Comparison of ENCODE assay signal across 8 cellular contexts in the genomic region with DNA sequence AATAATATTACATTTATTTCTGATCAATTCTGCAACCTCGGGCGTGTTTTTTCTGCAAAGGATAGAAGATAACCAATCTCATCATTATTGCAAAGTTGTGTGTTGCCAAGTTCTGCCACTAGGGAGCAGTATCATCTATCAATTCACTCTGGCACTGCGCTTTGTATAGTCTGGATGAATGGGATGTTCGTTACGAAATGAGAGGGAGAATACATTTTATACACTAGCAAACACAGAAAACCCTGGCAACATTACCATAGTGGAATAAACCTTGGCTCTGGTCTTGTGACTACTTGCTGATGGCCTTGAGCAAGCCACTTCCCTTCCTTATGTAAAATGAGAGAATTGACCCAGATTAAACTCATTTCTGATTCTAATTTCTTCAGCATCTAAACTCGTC.
DNase-seq lines count a peak whose midpoint lies in the region; ATAC-seq, FAIRE-seq and TF ChIP-seq lines count a peak whose summit lies in the region.

No MANE protein-coding gene starts in this region.

- dilution Hi-C loops in keratinocyte (cut with MboI; ENCODE audit: extremely low pct_ligation_motif_present, low sequenced_read_pairs): no loop called here

- no peak overlapping the region for H3K4me3 Mint-ChIP-seq in T-helper 17 cell

- peaks cover 4% of the 10 kb centered on the region for H3K4me1 Mint-ChIP-seq in T-helper 17 cell

- H3K9me1 ChIP-seq in keratinocyte (ENCODE audit: control insufficient read depth, extremely low read depth, insufficient read depth, low read length): no peaks in the 10 kb centered on the region

- no peak overlapping the region for H3K27ac ChIP-seq in keratinocyte (ENCODE audit: control insufficient read depth, insufficient read depth, low read length)

- no peak overlapping the region for H3K4me2 ChIP-seq in keratinocyte (ENCODE audit: control insufficient read depth, extremely low read depth, insufficient read depth, low read depth, low read length)

- H3K27me3 ChIP-seq in bronchial epithelial cell (ENCODE audit: control insufficient read depth, insufficient read depth, low read length): no peaks in the 10 kb centered on the region
- no peaks in the 10 kb centered on the region for H3K27me3 ChIP-seq in keratinocyte (ENCODE audit: control insufficient read depth, extremely low read depth, insufficient read depth, low read length)

- no peak overlapping the region for H3K27ac Mint-ChIP-seq in T-helper 17 cell

- TF ChIP-seq CTCF in bronchial epithelial cell (IDR thresholded peaks at IDR 0.05; ENCODE audit: insufficient read depth, low read length, severe bottlenecking): peak; percentile 73
- TF ChIP-seq CTCF in keratinocyte (optimal IDR thresholded peaks at IDR 0.05 in 1 of 3, IDR thresholded peaks at IDR 0.05 in 1 of 3, conservative IDR thresholded peaks at IDR 0.05 in 1 of 3; ENCODE audit: extremely low read depth in 1 of 3, insufficient read depth in 2 of 3, low read length in 3 of 3): peak; percentile 68 to 76 (median 71)

- ATAC-seq in HG02623 (IDR thresholded peaks at IDR 0.05; ENCODE audit: unreplicated experiment) (peak; percentile 55), T-helper 17 cell (peak; percentile 60)

- H3K9me3 ChIP-seq in T-helper 17 cell (ENCODE audit: control insufficient read depth, low read length, poor library complexity, severe bottlenecking) (no peaks in the 10 kb centered on the region), keratinocyte (ENCODE audit: control insufficient read depth, low read depth, low read length) (no peaks in the 10 kb centered on the region)

- peaks cover 60% of the 10 kb centered on the region for H3K27me3 Mint-ChIP-seq in T-helper 17 cell

- H2AFZ ChIP-seq in keratinocyte (ENCODE audit: control insufficient read depth, low read length): no peak overlapping the region

- no peaks in the 10 kb centered on the region for H3K79me2 ChIP-seq in keratinocyte (ENCODE audit: control insufficient read depth, insufficient read depth, low read length)

- no peaks in the 10 kb centered on the region for H4K20me1 ChIP-seq in keratinocyte (ENCODE audit: control insufficient read depth, extremely low read depth, insufficient read depth, low read length)

- H3K4me3 ChIP-seq in bronchial epithelial cell (ENCODE audit: low read depth, low read length) (no peak overlapping the region), keratinocyte (ENCODE audit: control insufficient read depth in 2 of 3, extremely low read depth in 1 of 3, insufficient read depth in 2 of 3, low read depth in 1 of 3, low read length in 3 of 3) (no peak overlapping the region)

- DNase-seq in NCI-H82 (lab: John Stamatoyannopoulos, UW): peak; percentile 64
- DNase-seq in NCI-H82 treated with DMSO at 0.1 percent for 48 hours (lab: John Stamatoyannopoulos, UW; ENCODE audit: unreplicated experiment): no peak
- DNase-seq in NCI-H1105 treated with DMSO at 0.1 percent for 48 hours (lab: John Stamatoyannopoulos, UW): peak; percentile 48
- DNase-seq in T-helper 17 cell: peak in 1 of 3 donors; percentile 32
- DNase-seq in bronchial epithelial cell (ENCODE audit: low read depth): peak; percentile 63
- DNase-seq in keratinocyte (ENCODE audit: low read depth, low spot score): peak; percentile 9
- peak; percentile 46 for DNase-seq in stimulated activated CD4-positive, alpha-beta T cell treated with anti-CD3 and anti-CD28 coated beads, Interleukin-4, amount 100 ng/mL, for 24 hours

- no peaks in the 10 kb centered on the region for H3K36me3 Mint-ChIP-seq in T-helper 17 cell (ENCODE audit: low read depth)

- H3K36me3 ChIP-seq in bronchial epithelial cell (ENCODE audit: control insufficient read depth, insufficient read depth, low read length) (no peaks in the 10 kb centered on the region), keratinocyte (ENCODE audit: control insufficient read depth in 2 of 2, extremely low read depth in 1 of 2, insufficient read depth in 2 of 2, low read length in 2 of 2) (no peaks in the 10 kb centered on the region)

- H3K9ac ChIP-seq in keratinocyte (ENCODE audit: control insufficient read depth, extremely low read depth, insufficient read depth, low read length): no peak overlapping the region

- no peaks in the 10 kb centered on the region for H3K4me1 ChIP-seq in keratinocyte (ENCODE audit: control insufficient read depth, extremely low read depth, insufficient read depth, low read length)

- peak; percentile 73 for FAIRE-seq in bronchial epithelial cell (lab: Jason Lieb, UNC)
- peak; percentile 84 for FAIRE-seq in keratinocyte (lab: Jason Lieb, UNC)
